Comparison of ENCODE assay signal across 1 cellular context in the genomic region with DNA sequence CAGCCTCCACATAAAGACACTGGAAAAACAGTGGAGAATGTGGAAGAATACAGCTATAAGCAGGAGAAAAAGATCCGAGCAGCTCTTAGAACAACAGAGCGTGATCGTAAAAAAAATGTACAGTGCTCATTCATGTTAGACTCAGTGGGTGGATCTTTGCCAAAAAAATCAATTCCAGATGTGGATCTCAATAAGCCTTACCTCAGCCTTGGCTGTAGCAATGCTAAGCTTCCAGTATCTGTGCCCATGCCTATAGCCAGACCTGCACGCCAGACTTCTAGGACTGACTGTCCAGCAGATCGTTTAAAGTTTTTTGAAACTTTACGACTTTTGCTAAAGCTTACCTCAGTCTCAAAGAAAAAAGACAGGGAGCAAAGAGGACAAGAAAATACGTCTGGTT.
TF ChIP-seq lines count a peak whose summit lies in the region.

No MANE protein-coding gene starts in this region.

TF ChIP-seq in PFSK-1, 5 proteins besides CTCF, POLR2A, EP300 and RAD21 (continued from another document):
- TF ChIP-seq, protein P1, sequence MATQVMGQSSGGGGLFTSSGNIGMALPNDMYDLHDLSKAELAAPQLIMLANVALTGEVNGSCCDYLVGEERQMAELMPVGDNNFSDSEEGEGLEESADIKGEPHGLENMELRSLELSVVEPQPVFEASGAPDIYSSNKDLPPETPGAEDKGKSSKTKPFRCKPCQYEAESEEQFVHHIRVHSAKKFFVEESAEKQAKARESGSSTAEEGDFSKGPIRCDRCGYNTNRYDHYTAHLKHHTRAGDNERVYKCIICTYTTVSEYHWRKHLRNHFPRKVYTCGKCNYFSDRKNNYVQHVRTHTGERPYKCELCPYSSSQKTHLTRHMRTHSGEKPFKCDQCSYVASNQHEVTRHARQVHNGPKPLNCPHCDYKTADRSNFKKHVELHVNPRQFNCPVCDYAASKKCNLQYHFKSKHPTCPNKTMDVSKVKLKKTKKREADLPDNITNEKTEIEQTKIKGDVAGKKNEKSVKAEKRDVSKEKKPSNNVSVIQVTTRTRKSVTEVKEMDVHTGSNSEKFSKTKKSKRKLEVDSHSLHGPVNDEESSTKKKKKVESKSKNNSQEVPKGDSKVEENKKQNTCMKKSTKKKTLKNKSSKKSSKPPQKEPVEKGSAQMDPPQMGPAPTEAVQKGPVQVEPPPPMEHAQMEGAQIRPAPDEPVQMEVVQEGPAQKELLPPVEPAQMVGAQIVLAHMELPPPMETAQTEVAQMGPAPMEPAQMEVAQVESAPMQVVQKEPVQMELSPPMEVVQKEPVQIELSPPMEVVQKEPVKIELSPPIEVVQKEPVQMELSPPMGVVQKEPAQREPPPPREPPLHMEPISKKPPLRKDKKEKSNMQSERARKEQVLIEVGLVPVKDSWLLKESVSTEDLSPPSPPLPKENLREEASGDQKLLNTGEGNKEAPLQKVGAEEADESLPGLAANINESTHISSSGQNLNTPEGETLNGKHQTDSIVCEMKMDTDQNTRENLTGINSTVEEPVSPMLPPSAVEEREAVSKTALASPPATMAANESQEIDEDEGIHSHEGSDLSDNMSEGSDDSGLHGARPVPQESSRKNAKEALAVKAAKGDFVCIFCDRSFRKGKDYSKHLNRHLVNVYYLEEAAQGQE (IDR thresholded peaks at IDR 0.05; ENCODE audit: insufficient read depth in 1 of 2, low read depth in 2 of 2, low read length in 2 of 2): 0 out of 4 replicates have a peak, but pooled peaks of 1 of the 2 experiments have one; percentile 9
- TF ChIP-seq TAF1 (IDR thresholded peaks at IDR 0.05; ENCODE audit: borderline replicate concordance, insufficient read depth, low read length): 0 out of 2 replicates have a peak, but pooled peaks have one; percentile 29
